In genomic region chr20:50450961-50451752, GRCh38 we compare ENCODE assay signal across 8 cellular contexts. TPM values are rescaled to one million over a fixed set of nuclear protein-coding genes. Genes with fewer than 3 reads are reported as not detected.
DNase-seq lines count a peak whose midpoint lies in the region; ATAC-seq and TF ChIP-seq lines count a peak whose summit lies in the region.

No MANE protein-coding gene starts in this region.

- CTCF ChIA-PET in Calu3 (lab: Charles Lee), result interaction anchor here (0.6 to 1.0 kb wide), 6 partner anchors 28 to 276 kb away, joined by 3 to 7 read pairs (median 4); no protein-coding TSS in a partner anchor

- peaks cover 0 to 5% of the 10 kb centered on the region in 2 donors for H3K36me3 Mint-ChIP-seq in activated naive CD4-positive, alpha-beta T cell treated with anti-CD3 and anti-CD28 coated beads, Interleukin-2, amount 50 U/mL, for 72 hours
- H3K36me3 Mint-ChIP-seq in Calu3 (ENCODE audit: insufficient read depth, unreplicated experiment), result peaks cover 5% of the 10 kb centered on the region

- peak overlapping the region in 1 of 2 donors; percentile 34 for H3K4me3 ChIP-seq in foreskin fibroblast (ENCODE audit: low read depth in 1 of 2, low read length in 2 of 2)
- H3K4me3 ChIP-seq in skeletal muscle satellite cell (ENCODE audit: low read length), result peak overlapping the region; percentile 53

- H3K27me3 Mint-ChIP-seq in Calu3 (ENCODE audit: unreplicated experiment), result no peaks in the 10 kb centered on the region

- no peaks in the 10 kb centered on the region for H3K36me3 ChIP-seq in skeletal muscle satellite cell (ENCODE audit: insufficient read depth, low read length)

- peak; percentile 77 to 85 for ATAC-seq in activated naive CD4-positive, alpha-beta T cell treated with anti-CD3 and anti-CD28 coated beads, Interleukin-2, amount 50 U/mL, for 72 hours
- ATAC-seq in HG02943 (IDR thresholded peaks at IDR 0.05; ENCODE audit: low read depth, unreplicated experiment), result peak; percentile 87

- H3K4me2 ChIP-seq in skeletal muscle satellite cell (ENCODE audit: low read length), result peak overlapping the region; percentile 83

- peaks cover 26% of the 10 kb centered on the region for H3K4me1 ChIP-seq in skeletal muscle satellite cell (ENCODE audit: control insufficient read depth, insufficient read depth, low read length)

- intact Hi-C loops in Calu3 (cut with micrococcal nuclease; ENCODE audit: unreplicated experiment), result no loop called here

- peaks cover 0 to 3% of the 10 kb centered on the region in 2 donors for H3K9me3 Mint-ChIP-seq in activated naive CD4-positive, alpha-beta T cell treated with anti-CD3 and anti-CD28 coated beads, Interleukin-2, amount 50 U/mL, for 72 hours
- H3K9me3 Mint-ChIP-seq in Calu3 (ENCODE audit: low read depth, unreplicated experiment), result no peaks in the 10 kb centered on the region

- H3K9me3 ChIP-seq in skeletal muscle satellite cell (replicated peaks; ENCODE audit: low read length), result no peaks in the 10 kb centered on the region

- H3K4me3 Mint-ChIP-seq in Calu3 (ENCODE audit: low read depth, unreplicated experiment), result no peak overlapping the region

- no peaks in the 10 kb centered on the region for H3K27me3 ChIP-seq in skeletal muscle satellite cell (ENCODE audit: control insufficient read depth, insufficient read depth, low read length)

- H3K27ac Mint-ChIP-seq in activated naive CD4-positive, alpha-beta T cell treated with anti-CD3 and anti-CD28 coated beads, Interleukin-2, amount 50 U/mL, for 72 hours, result peak overlapping the region in 1 of 2 donors; percentile 73
- no peak overlapping the region for H3K27ac Mint-ChIP-seq in Calu3 (ENCODE audit: unreplicated experiment)

- TF ChIP-seq CTCF in foreskin fibroblast (IDR thresholded peaks at IDR 0.05; ENCODE audit: low read depth, low read length) (no peak), Calu3 (IDR thresholded peaks at IDR 0.05; ENCODE audit: unreplicated experiment) (no peak)

- peak overlapping the region; percentile 62 for H3K9ac ChIP-seq in skeletal muscle satellite cell (ENCODE audit: low read depth, low read length)

- DNase-seq in activated naive CD4-positive, alpha-beta T cell treated with anti-CD3 and anti-CD28 coated beads, Interleukin-2, amount 50 U/mL, for 72 hours (ENCODE audit: low spot score in 2 of 2), result no peak
- DNase-seq in activated naive CD4-positive, alpha-beta T cell (lab: John Stamatoyannopoulos, UW), result no peak
- DNase-seq in RPMI7951 (ENCODE audit: low read depth), result peak; percentile 94
- peak; percentile 77 to 89 for DNase-seq in foreskin fibroblast
- no peak for DNase-seq in Calu3
- DNase-seq in cerebellar cortex (ENCODE audit: low spot score), result no peak

- BruUV-seq in Calu3 (replicated peaks; lab: Mats Ljungman, UMichigan), result no TSS peak

- peaks cover 46% of the 10 kb centered on the region for H3K4me1 Mint-ChIP-seq in Calu3 (ENCODE audit: low read depth, unreplicated experiment)

RNA-seq across cellular contexts. Expression of gene PTPN1, which starts 59.0 kb away (rescaled TPM):
- 100 to 1,000 TPM in 1 of 2 donors, 10 to 100 TPM in 1; 52.6 to 113 TPM for total RNA-seq in activated naive CD4-positive, alpha-beta T cell treated with anti-CD3 and anti-CD28 coated beads, Interleukin-2, amount 50 U/mL, for 72 hours
- 42.1 and 42.2 TPM in 2 replicates for total RNA-seq in RPMI7951 (2014; rRNA removed; shearing (Covaris generic))
- total RNA-seq in skeletal muscle satellite cell (2012; rRNA removed), result 51.5 and 58.8 TPM in 2 replicates
- total RNA-seq in Calu3 (2022), result 58.5 and 67.5 TPM in 2 replicates

Comparison
In these comparisons a context has a peak if more than half of its experiments do, and no peak if none do; other contexts are left out.
1. DNase-seq: peak in RPMI7951 (single experiment) and foreskin fibroblast (2 of 2); none in activated naive CD4-positive, alpha-beta T cell treated with anti-CD3 and anti-CD28 coated beads, Interleukin-2, amount 50 U/mL, for 72 hours (0 of 2), activated naive CD4-positive, alpha-beta T cell (0 of 4), Calu3 (single experiment) and cerebellar cortex (single experiment).